ENCODE assay signal across 26 cellular contexts in genomic region chr3:197508511-197508910, GRCh38. TPM values are rescaled to one million over a fixed set of nuclear protein-coding genes. Genes with fewer than 3 reads are reported as not detected.
DNase-seq lines count a peak whose midpoint lies in the region; ATAC-seq and TF ChIP-seq lines count a peak whose summit lies in the region.
"Had no signal": no experiment of that assay in that cellular context is flagged by ENCODE, and none has a peak within 500 bp of the region (broad histone marks: within the 10 kb centered on the region; RNA-seq: fewer than 3 reads in every experiment).

No MANE protein-coding gene starts in this region.

- H3K27ac Mint-ChIP-seq in neural progenitor cell (no peak overlapping the region), chondrocyte (ENCODE audit: unreplicated experiment) (no peak overlapping the region)
- no peak overlapping the region for H3K27ac Mint-ChIP-seq in natural killer cell treated with Interleukin-12 subunit alpha and Interleukin-12 subunit beta and Interleukin-15 and Interleukin-18, amount 100 ng/mL, for 72 hours
- H3K27ac Mint-ChIP-seq: activated naive CD4-positive, alpha-beta T cell treated with anti-CD3 and anti-CD28 coated beads, Interleukin-2, amount 50 U/mL, for 24 hours; activated T-helper 17 cell treated with anti-CD3 and anti-CD28 coated beads, Interleukin-2, amount 50 U/mL, for 72 hours; CD8-positive, alpha-beta T cell; nephron progenitor cell; stimulated activated naive CD8-positive, alpha-beta T cell treated with anti-CD3 and anti-CD28 coated beads, Interleukin-15, amount 100 ng/mL, for 72 hours had no signal

- peak; percentile 49 for DNase-seq in DMS79 treated with DMSO at 0.1 percent for 48 hours (lab: John Stamatoyannopoulos, UW)
- no peak for DNase-seq in DMS79 (lab: John Stamatoyannopoulos, UW)
- peak; percentile 17 for DNase-seq in GM13977 (ENCODE audit: low spot score)
- DNase-seq in WERI-Rb-1 = peak; percentile 46
- DNase-seq in neural progenitor cell (ENCODE audit: low spot score) = peak; percentile 17
- no peak for DNase-seq in Kasumi-1 (lab: John Stamatoyannopoulos, UW)
- no peak for DNase-seq in chondrocyte (ENCODE audit: low spot score)
- DNase-seq in natural killer cell treated with Interleukin-12 subunit alpha and Interleukin-12 subunit beta and Interleukin-15 and Interleukin-18, amount 100 ng/mL, for 72 hours (ENCODE audit: low spot score) = no peak
- DNase-seq: 8988T; activated CD4-positive, alpha-beta T cell treated with anti-CD3 and anti-CD28 coated beads, Interleukin-2, amount 50 U/mL, for 1 hour; activated CD8-positive, alpha-beta memory T cell treated with anti-CD3 and anti-CD28 coated beads, Interleukin-2, amount 50 U/mL, for 4 hours; CD8-positive, alpha-beta T cell; DMS53; effector CD4-positive, alpha-beta T cell; head of caudate nucleus; kidney glomerular epithelial cell; lower lobe of right lung; NCI-H2081; NCI-H748 treated with DMSO at 0.1 percent for 48 hours; nephron progenitor cell; stimulated activated CD4-positive, alpha-beta T cell treated with anti-CD3 and anti-CD28 coated beads, Interleukin-15, amount 100 ng/mL, for 24 hours; stimulated activated naive CD8-positive, alpha-beta T cell treated with anti-CD3 and anti-CD28 coated beads, Interleukin-15, amount 100 ng/mL, for 72 hours; trophoblast cell had no signal

- H3K27me3 Mint-ChIP-seq in neural progenitor cell (ENCODE audit: insufficient read depth, low read depth) = peaks cover 16% of the 10 kb centered on the region
- H3K27me3 Mint-ChIP-seq in chondrocyte (ENCODE audit: low read depth) = no peaks in the 10 kb centered on the region
- no peaks in the 10 kb centered on the region for H3K27me3 Mint-ChIP-seq in natural killer cell treated with Interleukin-12 subunit alpha and Interleukin-12 subunit beta and Interleukin-15 and Interleukin-18, amount 100 ng/mL, for 72 hours
- H3K27me3 Mint-ChIP-seq: activated naive CD4-positive, alpha-beta T cell treated with anti-CD3 and anti-CD28 coated beads, Interleukin-2, amount 50 U/mL, for 24 hours; activated T-helper 17 cell treated with anti-CD3 and anti-CD28 coated beads, Interleukin-2, amount 50 U/mL, for 72 hours; stimulated activated naive CD8-positive, alpha-beta T cell treated with anti-CD3 and anti-CD28 coated beads, Interleukin-15, amount 100 ng/mL, for 72 hours had no signal

- peaks cover 1% of the 10 kb centered on the region for H3K36me3 Mint-ChIP-seq in neural progenitor cell
- H3K36me3 Mint-ChIP-seq in chondrocyte (ENCODE audit: low read depth) = no peaks in the 10 kb centered on the region
- H3K36me3 Mint-ChIP-seq in natural killer cell treated with Interleukin-12 subunit alpha and Interleukin-12 subunit beta and Interleukin-15 and Interleukin-18, amount 100 ng/mL, for 72 hours = no peaks in the 10 kb centered on the region

- no peaks in the 10 kb centered on the region for H3F3A ChIP-seq in neural progenitor cell (ENCODE audit: low read depth)

- H3K27ac ChIP-seq in WERI-Rb-1 (peak overlapping the region; percentile 84), neural progenitor cell (no peak overlapping the region)
- H3K27ac ChIP-seq: lower lobe of right lung had no signal

- H3K36me3 ChIP-seq in WERI-Rb-1 (no peaks in the 10 kb centered on the region), neural progenitor cell (no peaks in the 10 kb centered on the region)
- H3K36me3 ChIP-seq: lower lobe of right lung had no signal

- H3K4me3 Mint-ChIP-seq in neural progenitor cell (no peak overlapping the region), chondrocyte (ENCODE audit: unreplicated experiment) (no peak overlapping the region)
- no peak overlapping the region for H3K4me3 Mint-ChIP-seq in natural killer cell treated with Interleukin-12 subunit alpha and Interleukin-12 subunit beta and Interleukin-15 and Interleukin-18, amount 100 ng/mL, for 72 hours
- H3K4me3 Mint-ChIP-seq: activated naive CD4-positive, alpha-beta T cell treated with anti-CD3 and anti-CD28 coated beads, Interleukin-2, amount 50 U/mL, for 24 hours; activated T-helper 17 cell treated with anti-CD3 and anti-CD28 coated beads, Interleukin-2, amount 50 U/mL, for 72 hours; CD8-positive, alpha-beta T cell; nephron progenitor cell; stimulated activated naive CD8-positive, alpha-beta T cell treated with anti-CD3 and anti-CD28 coated beads, Interleukin-15, amount 100 ng/mL, for 72 hours had no signal

- H3K4me1 Mint-ChIP-seq in neural progenitor cell (peaks cover 26% of the 10 kb centered on the region), chondrocyte (ENCODE audit: low read depth) (peaks cover 41% of the 10 kb centered on the region)
- H3K4me1 Mint-ChIP-seq in natural killer cell treated with Interleukin-12 subunit alpha and Interleukin-12 subunit beta and Interleukin-15 and Interleukin-18, amount 100 ng/mL, for 72 hours (ENCODE audit: low read depth in 2 of 2) = peaks cover 0 to 4% of the 10 kb centered on the region in 2 donors
- H3K4me1 Mint-ChIP-seq: activated naive CD4-positive, alpha-beta T cell treated with anti-CD3 and anti-CD28 coated beads, Interleukin-2, amount 50 U/mL, for 24 hours; activated T-helper 17 cell treated with anti-CD3 and anti-CD28 coated beads, Interleukin-2, amount 50 U/mL, for 72 hours had no signal

- H4K20me1 ChIP-seq in neural progenitor cell (ENCODE audit: low read depth) = no peaks in the 10 kb centered on the region

- H3K9me3 Mint-ChIP-seq in neural progenitor cell (no peaks in the 10 kb centered on the region), chondrocyte (ENCODE audit: low read depth) (no peaks in the 10 kb centered on the region)
- no peaks in the 10 kb centered on the region for H3K9me3 Mint-ChIP-seq in natural killer cell treated with Interleukin-12 subunit alpha and Interleukin-12 subunit beta and Interleukin-15 and Interleukin-18, amount 100 ng/mL, for 72 hours
- H3K9me3 Mint-ChIP-seq: activated naive CD4-positive, alpha-beta T cell treated with anti-CD3 and anti-CD28 coated beads, Interleukin-2, amount 50 U/mL, for 24 hours; activated T-helper 17 cell treated with anti-CD3 and anti-CD28 coated beads, Interleukin-2, amount 50 U/mL, for 72 hours; CD8-positive, alpha-beta T cell; nephron progenitor cell; stimulated activated naive CD8-positive, alpha-beta T cell treated with anti-CD3 and anti-CD28 coated beads, Interleukin-15, amount 100 ng/mL, for 72 hours had no signal

- in situ Hi-C loops in GM13977 (cut with MboI; ENCODE audit: low pct_unique_long_range_greater_than_20kb, low sequenced_read_pairs, unreplicated experiment) = loop anchor here (10.0 to 25.0 kb wide), 2 partner anchors 254 to 496 kb away; no protein-coding TSS in a partner anchor

- peaks cover 15% of the 10 kb centered on the region for H3K4me1 ChIP-seq in neural progenitor cell

- H3K4me2 ChIP-seq in neural progenitor cell = no peak overlapping the region

- no peak for ATAC-seq in natural killer cell treated with Interleukin-12 subunit alpha and Interleukin-12 subunit beta and Interleukin-15 and Interleukin-18, amount 100 ng/mL, for 72 hours
- ATAC-seq: activated T-helper 17 cell treated with anti-CD3 and anti-CD28 coated beads, Interleukin-2, amount 50 U/mL, for 72 hours; CD8-positive, alpha-beta T cell; lower lobe of right lung; mucosa of descending colon; stimulated activated naive CD8-positive, alpha-beta T cell treated with anti-CD3 and anti-CD28 coated beads, Interleukin-15, amount 100 ng/mL, for 72 hours had no signal

- H3K9me3 ChIP-seq in WERI-Rb-1 (ENCODE audit: severe bottlenecking) = no peaks in the 10 kb centered on the region
- no peaks in the 10 kb centered on the region for H3K9me3 ChIP-seq in neural progenitor cell (ENCODE audit: low read depth)
- H3K9me3 ChIP-seq: lower lobe of right lung, mucosa of descending colon had no signal

- H3K27me3 ChIP-seq in WERI-Rb-1 (ENCODE audit: insufficient read depth, low read depth, severe bottlenecking) (no peaks in the 10 kb centered on the region), neural progenitor cell (no peaks in the 10 kb centered on the region)

- H3K9ac ChIP-seq in neural progenitor cell = no peak overlapping the region

- no peak overlapping the region for H2AFZ ChIP-seq in neural progenitor cell (replicated peaks)

- no peak for TF ChIP-seq CTCF in GM13977 (IDR thresholded peaks at IDR 0.05; ENCODE audit: extremely low read depth, insufficient read depth, missing control alignments)
- no peak for TF ChIP-seq CTCF in WERI-Rb-1 (IDR thresholded peaks at IDR 0.05; ENCODE audit: low read depth, low read length)
- TF ChIP-seq CTCF in neural progenitor cell (IDR thresholded peaks at IDR 0.05) = no peak
- TF ChIP-seq CTCF in chondrocyte (IDR thresholded peaks at IDR 0.05) = no peak

- no peaks in the 10 kb centered on the region for H3K79me2 ChIP-seq in neural progenitor cell (ENCODE audit: low read depth)

- H3K4me3 ChIP-seq in WERI-Rb-1 (ENCODE audit: low read depth, low read length) (no peak overlapping the region), neural progenitor cell (no peak overlapping the region)
- H3K4me3 ChIP-seq: lower lobe of right lung, mucosa of descending colon had no signal

RNA-seq across cellular contexts. Expression of gene BDH1, which starts 47.3 kb away (rescaled TPM):
- total RNA-seq in neural progenitor cell (ENCODE audit: low replicate concordance) (14.1 and 19.4 TPM in 2 replicates), chondrocyte (5.0 to 8.4 TPM (median 6.5 TPM) in 3 replicates)
- 100 to 1,000 TPM in 1 of 2 donors, 10 to 100 TPM in 1; 62.4 to 136 TPM for total RNA-seq in natural killer cell treated with Interleukin-12 subunit alpha and Interleukin-12 subunit beta and Interleukin-15 and Interleukin-18, amount 100 ng/mL, for 72 hours

Comparison
In these comparisons a context has a peak if more than half of its experiments do, and no peak if none do; other contexts are left out.
1. DNase-seq: peak in DMS79 treated with DMSO at 0.1 percent for 48 hours (single experiment), GM13977 (single experiment), WERI-Rb-1 (single experiment) and neural progenitor cell (single experiment); none in DMS79 (single experiment), Kasumi-1 (0 of 2), chondrocyte (single experiment) and natural killer cell treated with Interleukin-12 subunit alpha and Interleukin-12 subunit beta and Interleukin-15 and Interleukin-18, amount 100 ng/mL, for 72 hours (single experiment).